ENCODE assay signal across 8 cellular contexts in genomic region chr21:37220433-37220980, GRCh38. TPM values are rescaled to one million over a fixed set of nuclear protein-coding genes. Genes with fewer than 3 reads are reported as not detected.
DNase-seq lines count a peak whose midpoint lies in the region; ATAC-seq and TF ChIP-seq lines count a peak whose summit lies in the region.

No MANE protein-coding gene starts in this region.

- peak; percentile 69 for DNase-seq in G401 (ENCODE audit: low spot score)
- peak; percentile 11 for DNase-seq in mammary epithelial cell
- peak; percentile 29 for DNase-seq in kidney glomerular epithelial cell (lab: John Stamatoyannopoulos, UW)
- peak; percentile 38 to 51 for DNase-seq in stimulated activated CD4-positive, alpha-beta T cell treated with anti-CD3 and anti-CD28 coated beads, Interleukin-2, amount 100 ng/mL, for 24 hours
- DNase-seq in NCI-H2081 (lab: John Stamatoyannopoulos, UW) = no peak

- TF ChIP-seq CTCF in SU-DHL-6 (IDR thresholded peaks at IDR 0.05; ENCODE audit: insufficient read depth, low read length, poor library complexity, severe bottlenecking) (no peak), mammary epithelial cell (conservative IDR thresholded peaks at IDR 0.05 in 1 of 2, IDR thresholded peaks at IDR 0.05 in 1 of 2; ENCODE audit: extremely low read depth in 1 of 2, insufficient read depth in 1 of 2, low read depth in 1 of 2, low read length in 2 of 2) (peak in 1 of 2 donors; percentile 10)

- peaks cover 11% of the 10 kb centered on the region for H3F3A ChIP-seq in SU-DHL-6 (ENCODE audit: insufficient read depth)

- peaks cover 29% of the 10 kb centered on the region for H3K79me2 ChIP-seq in SU-DHL-6 (ENCODE audit: insufficient read depth, low read length)
- H3K79me2 ChIP-seq in mammary epithelial cell (ENCODE audit: insufficient read depth, low read length) = no peaks in the 10 kb centered on the region

- peak overlapping the region; percentile 54 for H3K27ac ChIP-seq in SU-DHL-6 (ENCODE audit: low read depth, low read length)
- peak overlapping the region; percentile 26 for H3K27ac ChIP-seq in mammary epithelial cell (ENCODE audit: insufficient read depth, low read depth, low read length)

- CTCF ChIA-PET in mammary epithelial cell (lab: Charles Lee; ENCODE audit: low non-redundant PET) = interaction anchor here (0.7 to 0.8 kb wide), 2 partner anchors 21 to 244 kb away, joined by 4 to 5 read pairs; no protein-coding TSS in a partner anchor

- H3K9me3 ChIP-seq in SU-DHL-6 (ENCODE audit: insufficient read depth, low read length) = no peaks in the 10 kb centered on the region
- no peaks in the 10 kb centered on the region for H3K9me3 ChIP-seq in mammary epithelial cell (replicated peaks; ENCODE audit: insufficient read depth, low read length)

- H2AFZ ChIP-seq in SU-DHL-6 (ENCODE audit: low read depth, low read length, severe bottlenecking) (peak overlapping the region; percentile 95), mammary epithelial cell (ENCODE audit: low read depth, low read length) (peak overlapping the region; percentile 92)

- in situ Hi-C loops in G401 (cut with HindIII; ENCODE audit: low sequenced_read_pairs) = no loop called here
- in situ Hi-C loops in mammary epithelial cell (cut with MboI; ENCODE audit: low sequenced_read_pairs in 2 of 2) = no loop called here

- peaks cover 6% of the 10 kb centered on the region for H3K4me1 ChIP-seq in mammary epithelial cell (ENCODE audit: insufficient read depth, low read length)

- WGBS in mammary epithelial cell (ENCODE audit: low coverage, missing lambda C conversion rate) = 7% methylated on average over 33 of the region's 35 CpGs

- no peaks in the 10 kb centered on the region for H4K20me1 ChIP-seq in SU-DHL-6 (ENCODE audit: low read depth, low read length)
- no peaks in the 10 kb centered on the region for H4K20me1 ChIP-seq in mammary epithelial cell (ENCODE audit: insufficient read depth, low read length)

- BruUV-seq in mammary epithelial cell (replicated peaks; lab: Mats Ljungman, UMichigan) = no TSS peak

- peak; percentile 39 for ATAC-seq in GM21360 (IDR thresholded peaks at IDR 0.05; ENCODE audit: unreplicated experiment)
- peak; percentile 49 for ATAC-seq in HG03571 (IDR thresholded peaks at IDR 0.05; ENCODE audit: unreplicated experiment)

- peak overlapping the region; percentile 71 for H3K9ac ChIP-seq in SU-DHL-6 (ENCODE audit: low read length)
- H3K9ac ChIP-seq in mammary epithelial cell (ENCODE audit: insufficient read depth, low read length) = peak overlapping the region; percentile 53

- H3K4me3 ChIP-seq in SU-DHL-6 (ENCODE audit: insufficient read depth, low read length, poor library complexity, severe bottlenecking) (peak overlapping the region; percentile 65), mammary epithelial cell (replicated peaks in 1 of 3; ENCODE audit: insufficient read depth in 1 of 3, low read depth in 2 of 3, low read length in 3 of 3) (peak overlapping the region; percentile 59 to 75 (median 61))

- dilution Hi-C loops in mammary epithelial cell (cut with HindIII; ENCODE audit: low sequenced_read_pairs) = no loop called here

- intact Hi-C loops in mammary epithelial cell (cut with micrococcal nuclease) = loop anchor here (2.0 kb wide), 2 partner anchors 148 to 422 kb away; no protein-coding TSS in a partner anchor

- H3K27me3 ChIP-seq in SU-DHL-6 (ENCODE audit: low read length) (no peaks in the 10 kb centered on the region), mammary epithelial cell (ENCODE audit: insufficient read depth, low read length) (no peaks in the 10 kb centered on the region)

- H3K36me3 ChIP-seq in SU-DHL-6 (ENCODE audit: low read length) (0 out of 2 replicates have a peak, but pooled peaks cover 4% of the 10 kb centered on the region), mammary epithelial cell (ENCODE audit: insufficient read depth, low read length) (peaks cover 3% of the 10 kb centered on the region)

- H3K4me2 ChIP-seq in SU-DHL-6 (ENCODE audit: low read depth, low read length, poor library complexity, severe bottlenecking) (peak overlapping the region; percentile 76), mammary epithelial cell (ENCODE audit: insufficient read depth, low read depth, low read length) (peak overlapping the region; percentile 99)

- no peaks in the 10 kb centered on the region for H3K9me2 ChIP-seq in SU-DHL-6 (replicated peaks; ENCODE audit: insufficient read depth, low read length)

RNA-seq across cellular contexts. Expression of gene VPS26C, which starts 46.6 kb away (rescaled TPM):
- 58.7 and 69.0 TPM in 2 replicates for total RNA-seq in G401 (2014; rRNA removed; shearing (Covaris generic))
- 10 to 100 TPM; 46.2 to 54.8 TPM for total RNA-seq in mammary epithelial cell
- 32.2 TPM for polyA plus RNA-seq in mammary epithelial cell
- 54.2 TPM for polyA minus RNA-seq in mammary epithelial cell

Comparison
In these comparisons a context has a peak if more than half of its experiments do, and no peak if none do; other contexts are left out.
1. DNase-seq: peak in G401 (single experiment), mammary epithelial cell (single experiment), kidney glomerular epithelial cell (single experiment) and stimulated activated CD4-positive, alpha-beta T cell treated with anti-CD3 and anti-CD28 coated beads, Interleukin-2, amount 100 ng/mL, for 24 hours (2 of 2); none in NCI-H2081 (0 of 2).